20 cellular contexts compared by ENCODE assay signal in genomic region chr6:46629698-46630097, GRCh38. TPM values are rescaled to one million over a fixed set of nuclear protein-coding genes. Genes with fewer than 3 reads are reported as not detected.
DNase-seq lines count a peak whose midpoint lies in the region; ATAC-seq and TF ChIP-seq lines count a peak whose summit lies in the region.
"Had no signal": no experiment of that assay in that cellular context is flagged by ENCODE, and none has a peak within 500 bp of the region (broad histone marks: within the 10 kb centered on the region; RNA-seq: fewer than 3 reads in every experiment).

No MANE protein-coding gene starts in this region.

- POLR2A ChIA-PET in OCI-LY7 (lab: Charles Lee), result interaction anchor here (0.6 to 4.3 kb wide), 4 partner anchors 13 to 624 kb away, joined by 3 to 21 read pairs (median 10); no protein-coding TSS in a partner anchor

- H4K20me1 ChIP-seq in DOHH2 (ENCODE audit: control insufficient read depth, insufficient read depth, low read depth, low read length) (no peaks in the 10 kb centered on the region), OCI-LY7 (ENCODE audit: insufficient read depth, low read length) (no peaks in the 10 kb centered on the region)
- H4K20me1 ChIP-seq: BLaER1 had no signal

- peak overlapping the region; percentile 11; the same call in 1 of the 2 replicates for H3K27ac ChIP-seq in DOHH2 (ENCODE audit: low read depth, low read length)
- peak overlapping the region; percentile 94 for H3K27ac ChIP-seq in OCI-LY7 (ENCODE audit: low read depth, low read length, poor library complexity, severe bottlenecking)
- H3K27ac ChIP-seq: 22Rv1, BLaER1, C4-2B, GM23248 had no signal

- intact Hi-C loops in OCI-LY7 (cut with micrococcal nuclease; ENCODE audit: unreplicated experiment), result loop anchor here (10.0 kb wide), 1 partner anchor 725 kb away; no protein-coding TSS in a partner anchor

- CTCF ChIA-PET in OCI-LY7 (lab: Charles Lee; ENCODE audit: unreplicated experiment), result no interaction called here

- peaks cover 16% of the 10 kb centered on the region for H3F3A ChIP-seq in DOHH2 (ENCODE audit: control insufficient read depth, insufficient read depth)

- H3K9me3 Mint-ChIP-seq in nephron progenitor cell, result peaks cover 3% of the 10 kb centered on the region
- H3K9me3 Mint-ChIP-seq: CD8-positive, alpha-beta T cell had no signal

- no peaks in the 10 kb centered on the region for H3K9me3 ChIP-seq in DOHH2 (ENCODE audit: control insufficient read depth, insufficient read depth, low read length)
- H3K9me3 ChIP-seq in OCI-LY7 (ENCODE audit: low read length), result no peaks in the 10 kb centered on the region
- H3K9me3 ChIP-seq: BLaER1, Caco-2 had no signal

- no peak for ATAC-seq in HG03097 (IDR thresholded peaks at IDR 0.05; ENCODE audit: low FRiP score, unreplicated experiment)
- ATAC-seq: CD8-positive, alpha-beta T cell had no signal

- H3K9me2 ChIP-seq in DOHH2 (replicated peaks; ENCODE audit: control insufficient read depth, low read length), result no peaks in the 10 kb centered on the region
- no peaks in the 10 kb centered on the region for H3K9me2 ChIP-seq in OCI-LY7 (ENCODE audit: insufficient read depth, low read length)

- H3K79me2 ChIP-seq in DOHH2 (ENCODE audit: control insufficient read depth, low read length), result peaks cover 4% of the 10 kb centered on the region
- peaks cover 26% of the 10 kb centered on the region; the same call in 1 of the 2 replicates for H3K79me2 ChIP-seq in OCI-LY7 (ENCODE audit: insufficient read depth, low read depth, low read length)

- H3K4me3 Mint-ChIP-seq in nephron progenitor cell, result no peak overlapping the region
- H3K4me3 Mint-ChIP-seq: B cell; CD4-positive, CD25-positive, alpha-beta regulatory T cell; CD8-positive, alpha-beta T cell had no signal

- BruUV-seq in OCI-LY7 (replicated peaks; lab: Mats Ljungman, UMichigan), result no TSS peak

- H3K4me1 ChIP-seq in DOHH2 (ENCODE audit: control insufficient read depth, low read length), result peaks cover 67% of the 10 kb centered on the region
- H3K4me1 ChIP-seq in OCI-LY7 (ENCODE audit: insufficient read depth, low read length, poor library complexity, severe bottlenecking), result peaks cover 95% of the 10 kb centered on the region
- H3K4me1 ChIP-seq: BLaER1, Caco-2 had no signal

- peaks cover 9% of the 10 kb centered on the region for H3K36me3 Mint-ChIP-seq in nephron progenitor cell (ENCODE audit: low read depth)
- H3K36me3 Mint-ChIP-seq: CD4-positive, CD25-positive, alpha-beta regulatory T cell; CD8-positive, alpha-beta T cell had no signal

- peak overlapping the region; percentile 45 for H3K27ac Mint-ChIP-seq in nephron progenitor cell
- H3K27ac Mint-ChIP-seq: B cell; CD4-positive, CD25-positive, alpha-beta regulatory T cell; CD8-positive, alpha-beta T cell had no signal

- H3K4me2 ChIP-seq in DOHH2 (ENCODE audit: low read length) (no peak overlapping the region), OCI-LY7 (ENCODE audit: low read length) (no peak overlapping the region)
- H3K4me2 ChIP-seq: BLaER1 had no signal

- H3K27me3 ChIP-seq in DOHH2 (ENCODE audit: control insufficient read depth, low read length), result no peaks in the 10 kb centered on the region
- H3K27me3 ChIP-seq: BLaER1 had no signal

- DNase-seq in OCI-LY7 (ENCODE audit: low spot score) (no peak), nephron progenitor cell (no peak), DMS79 (lab: John Stamatoyannopoulos, UW) (no peak)
- no peak for DNase-seq in activated CD8-positive, alpha-beta memory T cell treated with anti-CD3 and anti-CD28 coated beads for 24 hours
- DNase-seq: Caco-2; CD4-positive, CD25-positive, alpha-beta regulatory T cell; CD8-positive, alpha-beta T cell; DMS153; GF-D8; GM23248; H7; HCEC 1CT had no signal

- H3K4me3 ChIP-seq in DOHH2 (ENCODE audit: low read length), result no peak overlapping the region
- H3K4me3 ChIP-seq in OCI-LY7 (ENCODE audit: low read depth, low read length, poor library complexity, severe bottlenecking), result no peak overlapping the region
- H3K4me3 ChIP-seq: BLaER1, GM23248 had no signal

- H3K27me3 Mint-ChIP-seq in nephron progenitor cell (ENCODE audit: low read depth, poor library complexity), result no peaks in the 10 kb centered on the region

- peaks cover 43% of the 10 kb centered on the region for H3K36me3 ChIP-seq in DOHH2 (ENCODE audit: control insufficient read depth, low read length)
- peaks cover 71% of the 10 kb centered on the region for H3K36me3 ChIP-seq in OCI-LY7 (ENCODE audit: insufficient read depth, low read length)
- H3K36me3 ChIP-seq: BLaER1 had no signal

- TF ChIP-seq CTCF in DOHH2 (IDR thresholded peaks at IDR 0.05; ENCODE audit: low read depth, low read length, poor library complexity, severe bottlenecking), result no peak
- TF ChIP-seq CTCF in OCI-LY7 (conservative IDR thresholded peaks at IDR 0.05; ENCODE audit: low read length), result no peak
- no peak for TF ChIP-seq CTCF in nephron progenitor cell (IDR thresholded peaks at IDR 0.05)

- no peak overlapping the region for H2AFZ ChIP-seq in OCI-LY7 (ENCODE audit: low read length)
- H2AFZ ChIP-seq: GM23248 had no signal

- H3K4me1 Mint-ChIP-seq in nephron progenitor cell, result peaks cover 4% of the 10 kb centered on the region

RNA-seq across cellular contexts. Expression of gene CYP39A1, which starts 22.9 kb away (rescaled TPM):
- 13.4 and 15.4 TPM in 2 replicates for total RNA-seq in OCI-LY7 (2014; rRNA removed; shearing (Covaris generic))
- 22.6 and 24.5 TPM in 2 replicates for total RNA-seq in OCI-LY7 (2022)
- total RNA-seq: B cell; Caco-2; CD4-positive, CD25-positive, alpha-beta regulatory T cell; CD8-positive, alpha-beta T cell; G401; GM23248 had no signal

RNA-seq across cellular contexts. Expression of gene SLC25A27, which starts 23.1 kb away (rescaled TPM):
- total RNA-seq in OCI-LY7 (2014; rRNA removed; shearing (Covaris generic)), result 155 and 175 TPM in 2 replicates
- total RNA-seq in OCI-LY7 (2022), result 157 and 203 TPM in 2 replicates
- total RNA-seq: G401 had no signal

RNA-seq across cellular contexts. Expression of gene TDRD6, which starts 58.0 kb away (rescaled TPM):
- total RNA-seq in OCI-LY7 (2014; rRNA removed; shearing (Covaris generic)), result 3.5 and 4.6 TPM in 2 replicates
- total RNA-seq in OCI-LY7 (2022), result 4.0 and 4.5 TPM in 2 replicates
- total RNA-seq: B cell; Caco-2; CD4-positive, CD25-positive, alpha-beta regulatory T cell; CD8-positive, alpha-beta T cell; Daoy; G401; GM23248; H7 had no signal
